Comparison of ENCODE assay signal across 8 cellular contexts in the genomic region with DNA sequence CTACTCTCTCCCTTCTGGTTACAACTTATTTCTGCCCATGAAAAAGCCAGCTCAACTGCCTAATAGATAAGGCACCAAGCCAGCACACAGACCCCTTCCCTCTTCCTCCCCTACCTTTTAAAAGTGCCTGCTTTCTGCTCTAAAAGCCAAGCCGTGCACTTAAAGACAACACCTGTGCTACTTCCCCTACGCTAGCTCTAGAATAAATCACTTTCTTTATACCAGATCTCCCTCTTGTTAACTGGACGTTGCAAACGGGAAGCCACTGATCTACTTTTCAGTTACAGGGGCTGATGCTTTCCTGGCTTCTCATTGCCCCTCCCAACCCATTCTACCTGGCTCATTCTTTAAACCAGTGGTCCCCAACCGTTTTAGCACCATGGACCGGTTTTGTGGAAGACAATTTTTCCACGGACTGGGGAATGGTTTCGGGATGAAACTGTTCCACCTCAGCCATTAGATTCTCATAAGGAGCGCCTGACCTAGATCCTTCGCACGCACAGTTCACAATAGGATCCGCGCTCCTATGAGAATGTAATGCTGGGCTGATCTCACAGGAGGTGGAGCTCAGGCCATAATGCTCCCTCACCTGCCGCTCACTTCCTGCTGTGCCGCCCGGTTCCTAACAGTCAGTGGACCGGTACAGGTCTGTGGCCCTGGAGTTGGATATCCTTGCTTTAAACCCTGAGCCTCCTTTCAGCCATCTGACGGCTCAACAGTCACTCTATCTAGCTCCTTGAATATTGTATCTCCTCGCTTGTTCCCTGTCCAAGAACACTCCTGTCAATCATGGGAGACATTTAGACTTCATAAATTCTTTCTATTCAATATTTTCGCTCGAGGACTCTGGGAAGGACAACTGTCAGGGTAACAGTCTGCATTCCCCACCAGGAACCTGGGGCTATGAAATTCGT. TPM values are rescaled to one million over a fixed set of nuclear protein-coding genes. Genes with fewer than 3 reads are reported as not detected.
DNase-seq lines count a peak whose midpoint lies in the region; TF ChIP-seq lines count a peak whose summit lies in the region.

No MANE protein-coding gene starts in this region.

- intact Hi-C loops in MCF 10A (cut with micrococcal nuclease) = no loop called here
- intact Hi-C loops in spleen (cut with DNase I; ENCODE audit: low total_unique reads) = no loop called here
- intact Hi-C loops in OCI-LY7 (cut with micrococcal nuclease; ENCODE audit: unreplicated experiment) = no loop called here

- no peaks in the 10 kb centered on the region for H3K4me1 Mint-ChIP-seq in MCF 10A (ENCODE audit: insufficient read depth, unreplicated experiment)

- TF ChIP-seq CTCF in AG04449 (IDR thresholded peaks at IDR 0.05; ENCODE audit: insufficient read depth, low read length, missing control alignments) = no peak
- no peak for TF ChIP-seq CTCF in HEK293 (tag by site-specific recombination; IDR thresholded peaks at IDR 0.05)
- TF ChIP-seq CTCF in MCF 10A (IDR thresholded peaks at IDR 0.05; ENCODE audit: unreplicated experiment) = no peak
- no peak for TF ChIP-seq CTCF in kidney epithelial cell (IDR thresholded peaks at IDR 0.05; ENCODE audit: insufficient read depth, low read length, poor library complexity, severe bottlenecking)
- no peak for TF ChIP-seq CTCF in spleen (IDR thresholded peaks at IDR 0.05 in 8 of 11, conservative IDR thresholded peaks at IDR 0.05 in 3 of 11)
- TF ChIP-seq CTCF in OCI-LY7 (conservative IDR thresholded peaks at IDR 0.05; ENCODE audit: low read length) = no peak

- CTCF ChIA-PET in AG04449 (lab: Yijun Ruan, JAX) = no interaction called here
- CTCF ChIA-PET in HEK293 (lab: Yijun Ruan, JAX) = interaction anchor here (0.6 to 1.3 kb wide), 3 partner anchors 8 to 274 kb away, joined by 3 read pairs; no protein-coding TSS in a partner anchor
- CTCF ChIA-PET in MCF 10A (lab: Yijun Ruan, JAX) = interaction anchor here (0.6 kb wide), 3 partner anchors 348 to 1586 kb away, joined by 3 to 7 read pairs (median 4); no protein-coding TSS in a partner anchor
- CTCF ChIA-PET in OCI-LY7 (lab: Charles Lee; ENCODE audit: unreplicated experiment) = no interaction called here

- DNase-seq in AG04449 (ENCODE audit: low read depth, low spot score) = no peak
- no peak for DNase-seq in NT2/D1 (ENCODE audit: low read depth, low spot score)
- no peak for DNase-seq in MCF 10A (ENCODE audit: unreplicated experiment)
- no peak for DNase-seq in kidney epithelial cell (ENCODE audit: low read depth)
- no peak for DNase-seq in spleen
- DNase-seq in OCI-LY7 (ENCODE audit: low spot score) = no peak
- no peak for DNase-seq in D341Med (ENCODE audit: low spot score)

- peaks cover 5% of the 10 kb centered on the region for H3K36me3 Mint-ChIP-seq in MCF 10A (ENCODE audit: insufficient read depth, unreplicated experiment)

- H3K9me3 ChIP-seq in HEK293 (ENCODE audit: control insufficient read depth, insufficient read depth, low read depth, low read length) (peaks cover 11% of the 10 kb centered on the region), NT2/D1 (ENCODE audit: insufficient read depth, low read length) (no peaks in the 10 kb centered on the region), spleen (peaks cover 0 to 32% (median 13%) of the 10 kb centered on the region in 8 donors), OCI-LY7 (ENCODE audit: low read length) (no peaks in the 10 kb centered on the region)

- no peak overlapping the region for H2AFZ ChIP-seq in OCI-LY7 (ENCODE audit: low read length)

- peaks cover 16 to 23% of the 10 kb centered on the region in 2 experiments for H3K36me3 ChIP-seq in HEK293 (ENCODE audit: control insufficient read depth in 2 of 2, insufficient read depth in 1 of 2, low read length in 2 of 2)
- peaks cover 3% of the 10 kb centered on the region for H3K36me3 ChIP-seq in NT2/D1 (ENCODE audit: insufficient read depth, insufficient read length, low read length)
- peaks cover 2% of the 10 kb centered on the region for H3K36me3 ChIP-seq in kidney epithelial cell (ENCODE audit: control insufficient read depth, insufficient read depth, low read length)
- H3K36me3 ChIP-seq in spleen = peaks cover 0 to 16% (median 10%) of the 10 kb centered on the region in 6 donors
- no peaks in the 10 kb centered on the region for H3K36me3 ChIP-seq in OCI-LY7 (ENCODE audit: insufficient read depth, low read length)

- TF ChIP-seq POLR2A in spleen (IDR thresholded peaks at IDR 0.05) = no peak

- no peaks in the 10 kb centered on the region for H3K79me2 ChIP-seq in OCI-LY7 (ENCODE audit: insufficient read depth, low read depth, low read length)

- H3K4me3 ChIP-seq in AG04449 (ENCODE audit: low read depth, low read length) (peak overlapping the region; percentile 94), HEK293 (ENCODE audit: low read depth, low read length) (peak overlapping the region; percentile 47), NT2/D1 (ENCODE audit: insufficient read length, low read depth) (peak overlapping the region; percentile 77), kidney epithelial cell (ENCODE audit: low read depth, low read length) (peak overlapping the region; percentile 83), spleen (peak overlapping the region; percentile 52 to 82 (median 66)), OCI-LY7 (ENCODE audit: low read depth, low read length, poor library complexity, severe bottlenecking) (no peak overlapping the region)

- H3K4me2 ChIP-seq in OCI-LY7 (ENCODE audit: low read length) = no peak overlapping the region

- H3K27ac Mint-ChIP-seq in MCF 10A (ENCODE audit: low read depth, unreplicated experiment) = peak overlapping the region; percentile 76

- POLR2A ChIA-PET in AG04449 (lab: Yijun Ruan, JAX) = interaction anchor here (0.6 to 0.8 kb wide), 2 partner anchors 11 to 161 kb away, joined by 3 read pairs; partner anchors contain the start of gene ZNF227
- POLR2A ChIA-PET in HEK293 (lab: Yijun Ruan, JAX) = interaction anchor here (0.5 to 2.4 kb wide), 19 partner anchors 9 to 383 kb away, joined by 3 to 17 read pairs (median 4); partner anchors contain the start of genes ZNF221, ZNF222, ZNF224 and ZNF225
- POLR2A ChIA-PET in MCF 10A (lab: Yijun Ruan, JAX) = interaction anchor here (0.5 to 1.7 kb wide), 9 partner anchors 10 to 459 kb away, joined by 3 to 5 read pairs (median 3); partner anchors contain the start of genes ZNF230 and ZNF45
- POLR2A ChIA-PET in OCI-LY7 (lab: Charles Lee) = no interaction called here

- peaks cover 36% of the 10 kb centered on the region for H3K9me3 Mint-ChIP-seq in MCF 10A (ENCODE audit: unreplicated experiment)

- H3K27me3 ChIP-seq in NT2/D1 (ENCODE audit: insufficient read depth, insufficient read length) = no peaks in the 10 kb centered on the region
- H3K27me3 ChIP-seq in kidney epithelial cell (ENCODE audit: control insufficient read depth, insufficient read depth, low read length) = no peaks in the 10 kb centered on the region
- peaks cover 0 to 8% (median 0%) of the 10 kb centered on the region in 7 donors for H3K27me3 ChIP-seq in spleen (replicated peaks in 1 of 7)

- peak overlapping the region; percentile 61; the same call in 1 of the 2 replicates for H3K27ac ChIP-seq in HEK293 (ENCODE audit: extremely low read depth, low read depth, low read length)
- H3K27ac ChIP-seq in spleen = peak overlapping the region; percentile 14 to 82 (median 66)
- H3K27ac ChIP-seq in OCI-LY7 (ENCODE audit: low read depth, low read length, poor library complexity, severe bottlenecking) = no peak overlapping the region

- no peaks in the 10 kb centered on the region for H3K27me3 Mint-ChIP-seq in MCF 10A (ENCODE audit: insufficient read depth, unreplicated experiment)

- H3K4me1 ChIP-seq in HEK293 (ENCODE audit: control insufficient read depth, insufficient read depth, low read length) (peaks cover 14% of the 10 kb centered on the region), NT2/D1 (ENCODE audit: insufficient read depth, insufficient read length) (no peaks in the 10 kb centered on the region), spleen (peaks cover 7 to 26% (median 17%) of the 10 kb centered on the region in 6 donors), OCI-LY7 (ENCODE audit: insufficient read depth, low read length, poor library complexity, severe bottlenecking) (no peaks in the 10 kb centered on the region)

- peak overlapping the region; percentile 83 for H3K4me3 Mint-ChIP-seq in MCF 10A (ENCODE audit: unreplicated experiment)

- WGBS in spleen, 5 donors = 8 to 19% (median 14%) methylated on average over 22 of the region's 22 CpGs

- BruUV-seq in MCF 10A (replicated peaks; lab: Mats Ljungman, UMichigan) (no TSS peak), OCI-LY7 (replicated peaks; lab: Mats Ljungman, UMichigan) (no TSS peak)

- H3K9me2 ChIP-seq in OCI-LY7 (ENCODE audit: insufficient read depth, low read length) = no peaks in the 10 kb centered on the region

- no peaks in the 10 kb centered on the region for H4K20me1 ChIP-seq in OCI-LY7 (ENCODE audit: insufficient read depth, low read length)

- peak overlapping the region; percentile 64 for H3K9ac ChIP-seq in NT2/D1 (ENCODE audit: insufficient read length, low read depth)

TF ChIP-seq in HEK293, 187 proteins besides CTCF, POLR2A, EP300 and RAD21 (continues in another document):
- no peak for TF ChIP-seq ZNF391 (tag by site-specific recombination; IDR thresholded peaks at IDR 0.05; ENCODE audit: borderline replicate concordance, low read depth)

RNA-seq across cellular contexts. Expression of gene ZNF223, which starts 0.8 kb away (rescaled TPM):
- total RNA-seq in MCF 10A (2022) (0.56 and 0.59 TPM in 2 replicates), kidney epithelial cell (3.6 and 4.9 TPM in 2 replicates), spleen (1 to 10 TPM; 3.7 to 9.9 (median 6.3) TPM), OCI-LY7 (2022) (not detected in 2 replicates)
- 1 to 10 TPM; 2.7 to 2.9 (median 2.9) TPM for polyA plus RNA-seq in spleen
- not detected in 2 replicates for total RNA-seq in OCI-LY7 (2014; rRNA removed; shearing (Covaris generic))

RNA-seq across cellular contexts. Expression of gene ZNF284, which starts 21.0 kb away (rescaled TPM):
- total RNA-seq in MCF 10A (2022) (2.5 and 3.8 TPM in 2 replicates), kidney epithelial cell (1.1 and 1.5 TPM in 2 replicates), spleen (1 to 10 TPM; 1.8 to 3.8 (median 3.0) TPM), OCI-LY7 (2022) (not detected in 2 replicates)
- 1 to 10 TPM in 1 of 3 donors, under 1 TPM in 2; 0.59 to 1.3 (median 0.82) TPM for polyA plus RNA-seq in spleen
- not detected in 2 replicates for total RNA-seq in OCI-LY7 (2014; rRNA removed; shearing (Covaris generic))

RNA-seq across cellular contexts. Expression of gene ZNF222, which starts 25.8 kb away (rescaled TPM):
- total RNA-seq in MCF 10A (2022) (3.3 and 4.3 TPM in 2 replicates), kidney epithelial cell (2.3 and 3.3 TPM in 2 replicates), spleen (10 to 100 TPM in 1 of 7 donors, 1 to 10 TPM in 6; 4.6 to 12.5 (median 5.8) TPM), OCI-LY7 (2022) (not detected in 2 replicates)
- polyA plus RNA-seq in spleen = 1 to 10 TPM; 3.4 to 4.8 (median 4.0) TPM
- total RNA-seq in OCI-LY7 (2014; rRNA removed; shearing (Covaris generic)) = not detected in 2 replicates

RNA-seq across cellular contexts. Expression of gene ZNF224, which starts 43.2 kb away (rescaled TPM):
- total RNA-seq in MCF 10A (2022) (17.8 and 22.7 TPM in 2 replicates), kidney epithelial cell (7.3 and 8.2 TPM in 2 replicates), spleen (10 to 100 TPM; 39.4 to 61.8 (median 49.8) TPM), OCI-LY7 (2022) (20.2 and 21.5 TPM in 2 replicates)
- 10 to 100 TPM; 15.9 to 26.6 (median 22.6) TPM for polyA plus RNA-seq in spleen
- 17.5 and 20.4 TPM in 2 replicates for total RNA-seq in OCI-LY7 (2014; rRNA removed; shearing (Covaris generic))

RNA-seq across cellular contexts. Expression of gene ZNF230, which starts 48.2 kb away (rescaled TPM):
- total RNA-seq in MCF 10A (2022) (2.9 and 4.0 TPM in 2 replicates), kidney epithelial cell (2.7 and 2.9 TPM in 2 replicates), spleen (10 to 100 TPM in 2 of 7 donors, 1 to 10 TPM in 5; 7.9 to 15.2 (median 8.9) TPM), OCI-LY7 (2022) (1.6 and 2.8 TPM in 2 replicates)
- 1 to 10 TPM; 2.4 to 3.0 (median 2.7) TPM for polyA plus RNA-seq in spleen
- total RNA-seq in OCI-LY7 (2014; rRNA removed; shearing (Covaris generic)) = 1.7 and 1.8 TPM in 2 replicates

Comparison
In these comparisons a context has a peak if more than half of its experiments do, and no peak if none do; other contexts are left out.
1. CTCF ChIA-PET loops: an anchor here in HEK293 (0.6 to 1.3 kb wide) and MCF 10A (0.6 kb wide); none called in AG04449 and OCI-LY7.